ENCODE assay signal across 9 cellular contexts in genomic region chr1:244220410-244220809, GRCh38.
"Had no signal": no experiment of that assay in that cellular context is flagged by ENCODE, and none has a peak within 500 bp of the region (broad histone marks: within the 10 kb centered on the region; RNA-seq: fewer than 3 reads in every experiment).

No MANE protein-coding gene starts in this region.

- H3K4me2 ChIP-seq: GM23338 had no signal

- H3K9ac ChIP-seq: GM23248 had no signal

- DNase-seq: GM23248, GOT3, H7, H9, HCEC 1CT, HFFc6 had no signal

- H3K4me3 ChIP-seq: GM23248, GM23338, HAP-1 had no signal

- H3K27ac ChIP-seq: GM23248 had no signal

- H3K36me3 ChIP-seq: HAP-1 had no signal

- H2AFZ ChIP-seq: GM23248, GM23338 had no signal

- H3K4me1 ChIP-seq: HAP-1 had no signal

- H3K9me3 ChIP-seq: HAP-1 had no signal

- ATAC-seq: GM23338, HCT116 had no signal
